In genomic region chr20:4173142-4173541, GRCh38 we compare ENCODE assay signal across 10 cellular contexts. TPM values are rescaled to one million over a fixed set of nuclear protein-coding genes. Genes with fewer than 3 reads are reported as not detected.
DNase-seq lines count a peak whose midpoint lies in the region; ATAC-seq and TF ChIP-seq lines count a peak whose summit lies in the region.
"Had no signal": no experiment of that assay in that cellular context is flagged by ENCODE, and none has a peak within 500 bp of the region (broad histone marks: within the 10 kb centered on the region; RNA-seq: fewer than 3 reads in every experiment).

No MANE protein-coding gene starts in this region.

- H3K9me3 ChIP-seq in smooth muscle cell (replicated peaks; ENCODE audit: low read depth), result no peaks in the 10 kb centered on the region

- no peak for DNase-seq in activated T-cell treated with anti-CD3 and anti-CD28 coated beads, Interleukin-2, amount 50 U/mL, for 4 hours
- no peak for DNase-seq in activated T-cell treated with anti-CD3 and anti-CD28 coated beads, Interleukin-2, amount 50 U/mL, for 48 hours
- DNase-seq in OCI-M1 (lab: John Stamatoyannopoulos, UW) (peak; percentile 50), dorsolateral prefrontal cortex (no peak), smooth muscle cell (lab: John Stamatoyannopoulos, UW; ENCODE audit: unreplicated experiment) (no peak), NCI-H2196 treated with DMSO at 0.1 percent for 48 hours (lab: John Stamatoyannopoulos, UW; ENCODE audit: unreplicated experiment) (no peak)

- peaks cover 13% of the 10 kb centered on the region for H3K4me1 ChIP-seq in smooth muscle cell (ENCODE audit: low read depth)
- H3K4me1 ChIP-seq: foreskin keratinocyte had no signal

- peaks cover 24% of the 10 kb centered on the region for H3K4me1 Mint-ChIP-seq in activated T-cell treated with anti-CD3 and anti-CD28 coated beads, Interleukin-2, amount 50 U/mL, for 4 hours (ENCODE audit: low read depth)

- H3K4me3 ChIP-seq in dorsolateral prefrontal cortex, result peak overlapping the region in 12 of 59 donors; percentile 54 to 83 (median 73)
- H3K4me3 ChIP-seq in smooth muscle cell, result no peak overlapping the region

- H3K79me2 ChIP-seq in smooth muscle cell (ENCODE audit: low read depth), result peaks cover 31% of the 10 kb centered on the region

- H3K36me3 Mint-ChIP-seq in activated T-cell treated with anti-CD3 and anti-CD28 coated beads, Interleukin-2, amount 50 U/mL, for 4 hours (ENCODE audit: insufficient read depth), result no peaks in the 10 kb centered on the region

- ATAC-seq in activated T-cell treated with anti-CD3 and anti-CD28 coated beads, Interleukin-2, amount 50 U/mL, for 4 hours, result no peak
- ATAC-seq in HG02763 (IDR thresholded peaks at IDR 0.05; ENCODE audit: unreplicated experiment), result no peak
- ATAC-seq in HG02973 (IDR thresholded peaks at IDR 0.05; ENCODE audit: unreplicated experiment), result no peak

- H3K36me3 ChIP-seq in smooth muscle cell (ENCODE audit: low read depth), result peaks cover 5% of the 10 kb centered on the region

- intact Hi-C loops in dorsolateral prefrontal cortex (cut with DNase I), result loop anchor here in 1 of 2 donors (1.0 kb wide), 1 partner anchor 64 kb away; no protein-coding TSS in a partner anchor

- H3K9me3 Mint-ChIP-seq in activated T-cell treated with anti-CD3 and anti-CD28 coated beads, Interleukin-2, amount 50 U/mL, for 4 hours, result no peaks in the 10 kb centered on the region

- no peak for TF ChIP-seq CTCF in dorsolateral prefrontal cortex (IDR thresholded peaks at IDR 0.05 in 54 of 56, conservative IDR thresholded peaks at IDR 0.05 in 2 of 56; ENCODE audit: low read depth in 1 of 56, partially characterized antibody in 56 of 56)
- no peak for TF ChIP-seq CTCF in smooth muscle cell (IDR thresholded peaks at IDR 0.05; ENCODE audit: borderline replicate concordance, insufficient read depth, poor library complexity, severe bottlenecking)

- WGBS in smooth muscle cell (ENCODE audit: low lambda C conversion rate), result 79% methylated on average over 9 of the region's 9 CpGs

- no peaks in the 10 kb centered on the region for H3K27me3 ChIP-seq in dorsolateral prefrontal cortex
- H3K27me3 ChIP-seq in smooth muscle cell (ENCODE audit: low read depth), result no peaks in the 10 kb centered on the region
- H3K27me3 ChIP-seq: foreskin keratinocyte, right atrium auricular region had no signal

- peak overlapping the region; percentile 17 for H3K9ac ChIP-seq in smooth muscle cell (ENCODE audit: low read depth)

- H3K27me3 Mint-ChIP-seq in activated T-cell treated with anti-CD3 and anti-CD28 coated beads, Interleukin-2, amount 50 U/mL, for 4 hours (ENCODE audit: low read depth), result no peaks in the 10 kb centered on the region

- H3K4me3 Mint-ChIP-seq in activated T-cell treated with anti-CD3 and anti-CD28 coated beads, Interleukin-2, amount 50 U/mL, for 4 hours, result peak overlapping the region; percentile 4

- H4K20me1 ChIP-seq in smooth muscle cell (ENCODE audit: low read depth), result peaks cover 16% of the 10 kb centered on the region

- H3K4me2 ChIP-seq in smooth muscle cell, result no peak overlapping the region

- no peak overlapping the region for H2AFZ ChIP-seq in smooth muscle cell (ENCODE audit: low read depth)

- peaks cover 7% of the 10 kb centered on the region for H3F3A ChIP-seq in smooth muscle cell (ENCODE audit: low read depth)

- peak overlapping the region in 31 of 59 donors; percentile 18 to 98 (median 95) for H3K27ac ChIP-seq in dorsolateral prefrontal cortex
- no peak overlapping the region for H3K27ac ChIP-seq in smooth muscle cell (ENCODE audit: low read depth)
- H3K27ac ChIP-seq: foreskin keratinocyte had no signal

RNA-seq across cellular contexts. Expression of gene SMOX, which starts 24.5 kb away (rescaled TPM):
- 1 to 10 TPM; 1.2 to 6.8 (median 3.2) TPM for total RNA-seq in activated T-cell treated with anti-CD3 and anti-CD28 coated beads, Interleukin-2, amount 50 U/mL, for 4 hours
- total RNA-seq in dorsolateral prefrontal cortex (100 to 1,000 TPM in 2 of 120 experiments, 10 to 100 TPM in 118; 28.1 to 182 (median 50.5) TPM), smooth muscle cell (11.5 and 18.2 TPM in 2 replicates)
- 30.6 and 36.1 TPM in 2 replicates for polyA plus RNA-seq in smooth muscle cell
